Comparison of ENCODE assay signal across 26 cellular contexts in the genomic region with DNA sequence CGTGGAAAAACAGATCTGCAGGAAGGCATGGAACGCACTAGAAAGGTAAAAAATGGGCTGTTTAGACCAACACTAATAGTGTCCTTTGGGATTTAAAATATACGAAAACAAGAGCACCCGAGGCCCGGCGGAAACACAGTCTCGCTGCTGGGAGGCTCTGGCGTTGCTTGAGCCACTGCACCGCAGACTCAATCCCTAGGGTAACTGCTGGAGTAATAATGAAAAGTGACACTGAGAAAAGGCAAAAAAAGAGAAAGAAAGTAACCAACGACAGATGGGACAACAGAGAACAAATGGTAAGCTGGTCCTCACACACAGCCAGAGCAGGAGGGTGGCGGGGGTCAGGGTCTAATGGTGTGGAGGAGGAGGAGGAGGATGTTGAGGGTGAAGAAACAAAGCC. TPM values are rescaled to one million over a fixed set of nuclear protein-coding genes. Genes with fewer than 3 reads are reported as not detected.
DNase-seq lines count a peak whose midpoint lies in the region; ATAC-seq and TF ChIP-seq lines count a peak whose summit lies in the region.
"Had no signal": no experiment of that assay in that cellular context is flagged by ENCODE, and none has a peak within 500 bp of the region (broad histone marks: within the 10 kb centered on the region; RNA-seq: fewer than 3 reads in every experiment).

No MANE protein-coding gene starts in this region.

- intact Hi-C loops in activated CD4-positive, alpha-beta memory T cell treated with anti-CD3 and anti-CD28 coated beads for 36 hours (cut with micrococcal nuclease), result no loop called here

- peaks cover 29% of the 10 kb centered on the region for H3K36me3 Mint-ChIP-seq in activated CD4-positive, alpha-beta memory T cell treated with anti-CD3 and anti-CD28 coated beads, Interleukin-2, amount 10 ng/mL, durations not matched to agents 7 days and 5 days (ENCODE audit: low read depth)
- H3K36me3 Mint-ChIP-seq in activated CD4-positive, alpha-beta memory T cell treated with anti-CD3 and anti-CD28 coated beads for 36 hours, result peaks cover 11% of the 10 kb centered on the region
- H3K36me3 Mint-ChIP-seq in brain (peaks cover 8% of the 10 kb centered on the region), progenitor cell of endocrine pancreas (ENCODE audit: insufficient read depth) (peaks cover 10% of the 10 kb centered on the region)

- H3K9me3 Mint-ChIP-seq in activated CD4-positive, alpha-beta memory T cell treated with anti-CD3 and anti-CD28 coated beads, Interleukin-2, amount 10 ng/mL, durations not matched to agents 7 days and 5 days, result no peaks in the 10 kb centered on the region
- no peaks in the 10 kb centered on the region for H3K9me3 Mint-ChIP-seq in activated CD4-positive, alpha-beta memory T cell treated with anti-CD3 and anti-CD28 coated beads for 36 hours
- H3K9me3 Mint-ChIP-seq in brain (peaks cover 0 to 41% (median 5%) of the 10 kb centered on the region in 5 experiments), progenitor cell of endocrine pancreas (ENCODE audit: low read depth) (peaks cover 12% of the 10 kb centered on the region)
- H3K9me3 Mint-ChIP-seq: activated naive CD4-positive, alpha-beta T cell treated with anti-CD3 and anti-CD28 coated beads, Interleukin-2, amount 50 U/mL, for 24 hours; CD8-positive, alpha-beta T cell; dendritic cell treated with granulocyte-macrophage colony-stimulating factor and Interleukin-4, amounts not matched to agents 40 ng/mL and 50 ng/mL, for 4 days; stimulated activated effector memory CD8-positive, alpha-beta T cell treated with anti-CD3 and anti-CD28 coated beads, Interleukin-12 subunit alpha, Interleukin-12 subunit beta, amount 100 ng/mL, for 72 hours; T-helper 1 cell treated with Interleukin-12 subunit alpha and Interleukin-12 subunit beta and Interleukin-4 antibody, amounts not matched to agents 30 μg/mL and 1 μg/mL, for 36 hours had no signal

- ATAC-seq in HG03108 (IDR thresholded peaks at IDR 0.05; ENCODE audit: unreplicated experiment), result no peak
- ATAC-seq: CD8-positive, alpha-beta T cell; foreskin keratinocyte; sciatic nerve; stimulated activated effector memory CD8-positive, alpha-beta T cell treated with anti-CD3 and anti-CD28 coated beads, Interleukin-12 subunit alpha, Interleukin-12 subunit beta, amount 100 ng/mL, for 72 hours had no signal

- peak overlapping the region; percentile 42 for H3K27ac Mint-ChIP-seq in activated CD4-positive, alpha-beta memory T cell treated with anti-CD3 and anti-CD28 coated beads, Interleukin-2, amount 10 ng/mL, durations not matched to agents 7 days and 5 days
- H3K27ac Mint-ChIP-seq in activated CD4-positive, alpha-beta memory T cell treated with anti-CD3 and anti-CD28 coated beads for 36 hours, result no peak overlapping the region
- H3K27ac Mint-ChIP-seq in brain (peak overlapping the region in 4 of 5 experiments; percentile 24 to 70 (median 39)), progenitor cell of endocrine pancreas (peak overlapping the region; percentile 70)
- H3K27ac Mint-ChIP-seq: activated naive CD4-positive, alpha-beta T cell treated with anti-CD3 and anti-CD28 coated beads, Interleukin-2, amount 50 U/mL, for 24 hours; CD8-positive, alpha-beta T cell; dendritic cell treated with granulocyte-macrophage colony-stimulating factor and Interleukin-4, amounts not matched to agents 40 ng/mL and 50 ng/mL, for 4 days; stimulated activated effector memory CD8-positive, alpha-beta T cell treated with anti-CD3 and anti-CD28 coated beads, Interleukin-12 subunit alpha, Interleukin-12 subunit beta, amount 100 ng/mL, for 72 hours; T-helper 1 cell treated with Interleukin-12 subunit alpha and Interleukin-12 subunit beta and Interleukin-4 antibody, amounts not matched to agents 30 μg/mL and 1 μg/mL, for 36 hours had no signal

- CTCF ChIA-PET in activated CD4-positive, alpha-beta memory T cell treated with anti-CD3 and anti-CD28 coated beads, Interleukin-2, amount 10 ng/mL, durations not matched to agents 7 days and 5 days (lab: Charles Lee), result interaction anchor here (1.8 kb wide), 1 partner anchor 9 kb away, joined by 11 read pairs; no protein-coding TSS in a partner anchor
- CTCF ChIA-PET in activated CD4-positive, alpha-beta memory T cell treated with anti-CD3 and anti-CD28 coated beads for 36 hours (lab: Charles Lee), result interaction anchor here (6.2 kb wide), 1 partner anchor 9 kb away, joined by 37 read pairs; no protein-coding TSS in a partner anchor

- POLR2A ChIA-PET in activated CD4-positive, alpha-beta memory T cell treated with anti-CD3 and anti-CD28 coated beads, Interleukin-2, amount 10 ng/mL, durations not matched to agents 7 days and 5 days (lab: Charles Lee), result interaction anchor here (3.1 kb wide), 1 partner anchor 9 kb away, joined by 18 read pairs; no protein-coding TSS in a partner anchor
- POLR2A ChIA-PET in activated CD4-positive, alpha-beta memory T cell treated with anti-CD3 and anti-CD28 coated beads for 36 hours (lab: Charles Lee), result no interaction called here

- TF ChIP-seq CTCF in brain (conservative IDR thresholded peaks at IDR 0.05) (no peak), progenitor cell of endocrine pancreas (IDR thresholded peaks at IDR 0.05; ENCODE audit: unreplicated experiment) (no peak)

- H3K4me1 Mint-ChIP-seq in activated CD4-positive, alpha-beta memory T cell treated with anti-CD3 and anti-CD28 coated beads, Interleukin-2, amount 10 ng/mL, durations not matched to agents 7 days and 5 days, result peaks cover 26% of the 10 kb centered on the region
- peaks cover 11% of the 10 kb centered on the region for H3K4me1 Mint-ChIP-seq in activated CD4-positive, alpha-beta memory T cell treated with anti-CD3 and anti-CD28 coated beads for 36 hours (ENCODE audit: low read depth)
- H3K4me1 Mint-ChIP-seq in brain (peaks cover 19% of the 10 kb centered on the region), progenitor cell of endocrine pancreas (ENCODE audit: low read depth) (peaks cover 14% of the 10 kb centered on the region)

- no peak overlapping the region for H3K4me3 Mint-ChIP-seq in activated CD4-positive, alpha-beta memory T cell treated with anti-CD3 and anti-CD28 coated beads, Interleukin-2, amount 10 ng/mL, durations not matched to agents 7 days and 5 days
- H3K4me3 Mint-ChIP-seq in activated CD4-positive, alpha-beta memory T cell treated with anti-CD3 and anti-CD28 coated beads for 36 hours, result no peak overlapping the region
- H3K4me3 Mint-ChIP-seq in brain (no peak overlapping the region), progenitor cell of endocrine pancreas (ENCODE audit: low read depth) (no peak overlapping the region)
- H3K4me3 Mint-ChIP-seq: activated naive CD4-positive, alpha-beta T cell treated with anti-CD3 and anti-CD28 coated beads, Interleukin-2, amount 50 U/mL, for 24 hours; CD8-positive, alpha-beta T cell; dendritic cell treated with granulocyte-macrophage colony-stimulating factor and Interleukin-4, amounts not matched to agents 40 ng/mL and 50 ng/mL, for 4 days; H9; stimulated activated effector memory CD8-positive, alpha-beta T cell treated with anti-CD3 and anti-CD28 coated beads, Interleukin-12 subunit alpha, Interleukin-12 subunit beta, amount 100 ng/mL, for 72 hours; T-helper 1 cell treated with Interleukin-12 subunit alpha and Interleukin-12 subunit beta and Interleukin-4 antibody, amounts not matched to agents 30 μg/mL and 1 μg/mL, for 36 hours had no signal

- no peaks in the 10 kb centered on the region for H3K27me3 Mint-ChIP-seq in activated CD4-positive, alpha-beta memory T cell treated with anti-CD3 and anti-CD28 coated beads, Interleukin-2, amount 10 ng/mL, durations not matched to agents 7 days and 5 days
- no peaks in the 10 kb centered on the region for H3K27me3 Mint-ChIP-seq in activated CD4-positive, alpha-beta memory T cell treated with anti-CD3 and anti-CD28 coated beads for 36 hours
- H3K27me3 Mint-ChIP-seq in brain, result no peaks in the 10 kb centered on the region
- no peaks in the 10 kb centered on the region for H3K27me3 Mint-ChIP-seq in progenitor cell of endocrine pancreas
- H3K27me3 Mint-ChIP-seq: activated naive CD4-positive, alpha-beta T cell treated with anti-CD3 and anti-CD28 coated beads, Interleukin-2, amount 50 U/mL, for 24 hours; dendritic cell treated with granulocyte-macrophage colony-stimulating factor and Interleukin-4, amounts not matched to agents 40 ng/mL and 50 ng/mL, for 4 days had no signal

- no peak for DNase-seq in activated CD4-positive, alpha-beta memory T cell treated with anti-CD3 and anti-CD28 coated beads, Interleukin-2, amount 10 ng/mL, durations not matched to agents 7 days and 5 days
- DNase-seq in activated CD4-positive, alpha-beta memory T cell treated with anti-CD3 and anti-CD28 coated beads for 36 hours, result no peak
- DNase-seq in NCI-H2171 (lab: John Stamatoyannopoulos, UW), result peak; percentile 21
- DNase-seq in progenitor cell of endocrine pancreas (ENCODE audit: low spot score, unreplicated experiment), result no peak
- no peak for DNase-seq in RKO (ENCODE audit: low spot score)
- DNase-seq in NCI-H1930 (lab: John Stamatoyannopoulos, UW), result no peak
- DNase-seq: activated CD4-positive, alpha-beta T cell treated with anti-CD3 and anti-CD28 coated beads for 4 hours; caudate nucleus; CD8-positive, alpha-beta T cell; DMS 273 treated with DMSO at 0.1 percent for 48 hours; foreskin keratinocyte; H9; NCI-H1105 treated with DMSO at 0.1 percent for 48 hours; NCI-H2081; NCI-H345; NCI-H774; stimulated activated CD4-positive, alpha-beta T cell treated with anti-CD3 and anti-CD28 coated beads, Interleukin-12 subunit alpha, Interleukin-12 subunit beta, amount 100 ng/mL, for 4 hours; stimulated activated CD4-positive, alpha-beta T cell treated with anti-CD3 and anti-CD28 coated beads, Interleukin-4, amount 100 ng/mL, for 1 hour had no signal

RNA-seq across cellular contexts. Expression of a gene that starts 15.4 kb away (rescaled TPM):
- total RNA-seq in activated CD4-positive, alpha-beta memory T cell treated with anti-CD3 and anti-CD28 coated beads, Interleukin-2, amount 10 ng/mL, durations not matched to agents 7 days and 5 days, result 100 to 1,000 TPM; 118 to 122 TPM
- total RNA-seq in activated CD4-positive, alpha-beta memory T cell treated with anti-CD3 and anti-CD28 coated beads for 36 hours, result 100 to 1,000 TPM in 1 of 2 experiments, 10 to 100 TPM in 1; 99.6 to 106 TPM
- polyA plus RNA-seq in brain (ENCODE audit: insufficient read depth, low read depth, low replicate concordance), result 76.3 TPM
- total RNA-seq in progenitor cell of endocrine pancreas, result 95.8 and 96.9 TPM in 2 replicates

RNA-seq across cellular contexts. Expression of a gene that starts 31.8 kb away (rescaled TPM):
- total RNA-seq in activated CD4-positive, alpha-beta memory T cell treated with anti-CD3 and anti-CD28 coated beads, Interleukin-2, amount 10 ng/mL, durations not matched to agents 7 days and 5 days, result 10 to 100 TPM in 1 of 2 experiments, 1 to 10 TPM in 1; 9.9 to 12.6 TPM
- 1 to 10 TPM; 8.6 to 9.1 TPM for total RNA-seq in activated CD4-positive, alpha-beta memory T cell treated with anti-CD3 and anti-CD28 coated beads for 36 hours
- polyA plus RNA-seq in brain (ENCODE audit: insufficient read depth, low read depth, low replicate concordance), result 11.9 TPM
- total RNA-seq in progenitor cell of endocrine pancreas, result 10.2 and 11.7 TPM in 2 replicates

RNA-seq across cellular contexts. Expression of a gene that starts 32.7 kb away (rescaled TPM):
- 10 to 100 TPM; 88.3 to 93.1 TPM for total RNA-seq in activated CD4-positive, alpha-beta memory T cell treated with anti-CD3 and anti-CD28 coated beads, Interleukin-2, amount 10 ng/mL, durations not matched to agents 7 days and 5 days
- total RNA-seq in activated CD4-positive, alpha-beta memory T cell treated with anti-CD3 and anti-CD28 coated beads for 36 hours, result 10 to 100 TPM; 90.4 to 93.0 TPM
- polyA plus RNA-seq in brain (ENCODE audit: insufficient read depth, low read depth, low replicate concordance), result 81.4 TPM
- 105 and 121 TPM in 2 replicates for total RNA-seq in progenitor cell of endocrine pancreas

RNA-seq across cellular contexts. Expression of a gene that starts 59.9 kb away (rescaled TPM):
- total RNA-seq in activated CD4-positive, alpha-beta memory T cell treated with anti-CD3 and anti-CD28 coated beads, Interleukin-2, amount 10 ng/mL, durations not matched to agents 7 days and 5 days, result 10 to 100 TPM; 12.1 to 12.8 TPM
- total RNA-seq in activated CD4-positive, alpha-beta memory T cell treated with anti-CD3 and anti-CD28 coated beads for 36 hours, result 1 to 10 TPM; 8.2 to 8.4 TPM
- 16.6 TPM for polyA plus RNA-seq in brain (ENCODE audit: insufficient read depth, low read depth, low replicate concordance)
- total RNA-seq in progenitor cell of endocrine pancreas, result 2.5 and 3.3 TPM in 2 replicates
- total RNA-seq: M059J had no signal
